In the genomic region with DNA sequence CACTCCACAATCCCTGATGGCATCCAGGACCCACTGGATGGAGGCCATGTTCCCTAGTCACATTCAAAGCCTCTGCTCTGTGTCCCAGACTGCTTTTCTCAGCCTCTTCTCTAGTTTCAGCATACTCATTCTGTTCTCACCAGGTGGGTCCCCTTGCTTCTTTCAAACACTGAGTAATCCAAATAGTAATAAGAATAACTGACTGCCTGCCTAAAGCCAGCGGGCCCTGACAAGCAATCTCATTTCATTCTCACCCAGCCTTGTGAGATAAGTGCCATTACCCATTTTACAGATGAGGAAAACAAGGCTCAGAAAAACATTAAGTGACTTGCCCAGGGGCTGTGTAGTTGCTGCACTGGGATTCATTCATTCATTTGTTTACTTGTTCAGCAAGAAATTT, we compare ENCODE assay signal across 18 cellular contexts. TPM values are rescaled to one million over a fixed set of nuclear protein-coding genes. Genes with fewer than 3 reads are reported as not detected.
A peak's percentile ranks its signal among the peaks of the same experiment; 100 is the strongest.
DNase-seq lines count a peak whose midpoint lies in the region; ATAC-seq, FAIRE-seq and TF ChIP-seq lines count a peak whose summit lies in the region.
"Had no signal": no experiment of that assay in that cellular context is flagged by ENCODE, and none has a peak within 500 bp of the region (broad histone marks: within the 10 kb centered on the region; RNA-seq: fewer than 3 reads in every experiment).

No MANE protein-coding gene starts in this region.

- POLR2A ChIA-PET in A549 (lab: Yijun Ruan, JAX), result no interaction called here

- whole genome bisulfite sequencing in A549 (ENCODE audit: missing lambda C conversion rate), result 80% methylated on average over 1 of the region's 1 CpG
- 95 to 100% methylated on average over 1 of the region's 1 CpG for WGBS in GM23248 (ENCODE audit: low coverage in 1 of 2, low lambda C conversion rate in 2 of 2, missing lambda C conversion rate in 2 of 2), 2 experiments

- peaks cover 35% of the 10 kb centered on the region for H3K4me1 Mint-ChIP-seq in activated T-cell treated with anti-CD3 and anti-CD28 coated beads, Interleukin-2, amount 50 U/mL, for 72 hours (ENCODE audit: low read depth)
- peaks cover 12% of the 10 kb centered on the region for H3K4me1 Mint-ChIP-seq in activated T-helper 2 cell treated with anti-CD3 and anti-CD28 coated beads, Interferon-gamma antibody, Interleukin-2, Interleukin-4, amounts not matched to agents 10 μg/mL and 5 μg/mL and 100 μg/mL, durations not matched to agents 14 hours and 24 hours and 36 hours (ENCODE audit: low read depth)

- FAIRE-seq in A549 (lab: Jason Lieb, UNC) (no peak), GM12891 (lab: Jason Lieb, UNC) (no peak)

- H3K27me3 Mint-ChIP-seq in activated T-cell treated with anti-CD3 and anti-CD28 coated beads, Interleukin-2, amount 50 U/mL, for 72 hours (ENCODE audit: low read depth), result no peaks in the 10 kb centered on the region
- no peaks in the 10 kb centered on the region for H3K27me3 Mint-ChIP-seq in activated T-helper 2 cell treated with anti-CD3 and anti-CD28 coated beads, Interferon-gamma antibody, Interleukin-2, Interleukin-4, amounts not matched to agents 10 μg/mL and 5 μg/mL and 100 μg/mL, durations not matched to agents 14 hours and 24 hours and 36 hours (ENCODE audit: low read depth)

- no peaks in the 10 kb centered on the region for H4K20me1 ChIP-seq in GM23248 (ENCODE audit: insufficient read depth)

- ATAC-seq in activated T-cell treated with anti-CD3 and anti-CD28 coated beads, Interleukin-2, amount 50 U/mL, for 72 hours (replicated peaks in 1 of 2), result peak; percentile 60 to 83
- ATAC-seq in A549, result no peak

- H2AFZ ChIP-seq in GM23248, result no peak overlapping the region

- H3K9me3 ChIP-seq in A549 (no peaks in the 10 kb centered on the region), GM23248 (ENCODE audit: low read depth) (no peaks in the 10 kb centered on the region)
- H3K9me3 ChIP-seq: Peyer's patch, SJSA1 had no signal

- no peak for TF ChIP-seq RAD21 in A549 (conservative IDR thresholded peaks at IDR 0.05 in 1 of 2, IDR thresholded peaks at IDR 0.05 in 1 of 2)

- H3K4me3 ChIP-seq in A549 (no peak overlapping the region), GM23248 (no peak overlapping the region)
- H3K4me3 ChIP-seq: Peyer's patch, SJSA1 had no signal

- no peak overlapping the region for H3K4me3 Mint-ChIP-seq in activated T-cell treated with anti-CD3 and anti-CD28 coated beads, Interleukin-2, amount 50 U/mL, for 72 hours
- no peak overlapping the region for H3K4me3 Mint-ChIP-seq in activated T-helper 2 cell treated with anti-CD3 and anti-CD28 coated beads, Interferon-gamma antibody, Interleukin-2, Interleukin-4, amounts not matched to agents 10 μg/mL and 5 μg/mL and 100 μg/mL, durations not matched to agents 14 hours and 24 hours and 36 hours (ENCODE audit: low read depth)
- H3K4me3 Mint-ChIP-seq: CD14-positive monocyte had no signal

- H3K27ac Mint-ChIP-seq in activated T-cell treated with anti-CD3 and anti-CD28 coated beads, Interleukin-2, amount 50 U/mL, for 72 hours, result no peak overlapping the region
- peak overlapping the region; percentile 14 for H3K27ac Mint-ChIP-seq in activated T-helper 2 cell treated with anti-CD3 and anti-CD28 coated beads, Interferon-gamma antibody, Interleukin-2, Interleukin-4, amounts not matched to agents 10 μg/mL and 5 μg/mL and 100 μg/mL, durations not matched to agents 14 hours and 24 hours and 36 hours

- H3K9ac ChIP-seq in GM23248, result no peak overlapping the region

- no peak for TF ChIP-seq POLR2A in A549 (IDR thresholded peaks at IDR 0.05; ENCODE audit: low read length)
- TF ChIP-seq POLR2A in GM12891 (IDR thresholded peaks at IDR 0.05; ENCODE audit: low read depth, low read length), result no peak

- peaks cover 7% of the 10 kb centered on the region; the same call in 1 of the 2 replicates for H3F3A ChIP-seq in GM23248 (ENCODE audit: insufficient read depth)

- H3K9me2 ChIP-seq in GM23248 (ENCODE audit: insufficient read depth), result no peaks in the 10 kb centered on the region

- no peaks in the 10 kb centered on the region; the same call in 1 of the 2 replicates for H3K36me3 ChIP-seq in GM23248 (ENCODE audit: low read depth)
- H3K36me3 ChIP-seq: SJSA1 had no signal

- H3K27me3 ChIP-seq in GM23248 (replicated peaks; ENCODE audit: insufficient read depth), result no peaks in the 10 kb centered on the region
- H3K27me3 ChIP-seq: Peyer's patch, SJSA1 had no signal

- no peaks in the 10 kb centered on the region for H3K4me1 ChIP-seq in A549
- H3K4me1 ChIP-seq in GM23248 (ENCODE audit: insufficient read depth), result peaks cover 23% of the 10 kb centered on the region
- H3K4me1 ChIP-seq: Peyer's patch, SJSA1 had no signal

- CTCF ChIA-PET in A549 (lab: Yijun Ruan, JAX), result interaction anchor here (1.1 kb wide), 1 partner anchor 20 kb away, joined by 4 read pairs; no protein-coding TSS in a partner anchor

- peaks cover 19% of the 10 kb centered on the region for H3K79me2 ChIP-seq in GM23248 (ENCODE audit: insufficient read depth)

- H3K9me3 Mint-ChIP-seq in activated T-cell treated with anti-CD3 and anti-CD28 coated beads, Interleukin-2, amount 50 U/mL, for 72 hours, result no peaks in the 10 kb centered on the region
- H3K9me3 Mint-ChIP-seq in activated T-helper 2 cell treated with anti-CD3 and anti-CD28 coated beads, Interferon-gamma antibody, Interleukin-2, Interleukin-4, amounts not matched to agents 10 μg/mL and 5 μg/mL and 100 μg/mL, durations not matched to agents 14 hours and 24 hours and 36 hours, result no peaks in the 10 kb centered on the region
- H3K9me3 Mint-ChIP-seq: CD14-positive monocyte had no signal

- TF ChIP-seq CTCF in A549 (IDR thresholded peaks at IDR 0.05), result no peak

- DNase-seq in activated T-cell treated with anti-CD3 and anti-CD28 coated beads, Interleukin-2, amount 50 U/mL, for 72 hours, result no peak
- no peak for DNase-seq in activated T-cell treated with anti-CD3 and anti-CD28 coated beads, Interleukin-2, amount 50 U/mL, for 48 hours
- DNase-seq in A549 (ENCODE audit: low read depth in 1 of 2, low spot score in 1 of 2) (no peak), GM12891 (ENCODE audit: insufficient read length, low spot score) (no peak), occipital lobe (lab: John Stamatoyannopoulos, UW) (no peak), GM23248 (no peak)
- no peak for DNase-seq in activated T-helper 2 cell treated with anti-CD3 and anti-CD28 coated beads, Interferon-gamma antibody, Interleukin-2, Interleukin-4, amounts not matched to agents 10 μg/mL and 5 μg/mL and 100 μg/mL, durations not matched to agents 14 hours and 24 hours and 36 hours (ENCODE audit: low spot score)
- DNase-seq: AML-193; DMS79; H7; NCI-H1105; NCI-H2107; NCI-H510A; NCI-H748 treated with DMSO at 0.1 percent for 48 hours; NK-92 treated with Interleukin-12 subunit alpha and Interleukin-12 subunit beta, amount 100 ng/mL, for 24 hours; Peyer's patch had no signal

- H3K27ac ChIP-seq in A549 (no peak overlapping the region), GM23248 (no peak overlapping the region)
- H3K27ac ChIP-seq: Peyer's patch, SJSA1 had no signal

- in situ Hi-C loops in GM23248 (cut with MboI), result no loop called here

- intact Hi-C loops in activated T-helper 2 cell treated with anti-CD3 and anti-CD28 coated beads, Interferon-gamma antibody, Interleukin-2, Interleukin-4, amounts not matched to agents 10 μg/mL and 5 μg/mL and 100 μg/mL, durations not matched to agents 14 hours and 24 hours and 36 hours (cut with micrococcal nuclease), result no loop called here

- TF ChIP-seq EP300 in A549 (IDR thresholded peaks at IDR 0.05), result no peak

- peaks cover 2 to 22% of the 10 kb centered on the region in 2 donors for H3K36me3 Mint-ChIP-seq in activated T-cell treated with anti-CD3 and anti-CD28 coated beads, Interleukin-2, amount 50 U/mL, for 72 hours (ENCODE audit: insufficient read depth in 2 of 2)
- peaks cover 82% of the 10 kb centered on the region for H3K36me3 Mint-ChIP-seq in activated T-helper 2 cell treated with anti-CD3 and anti-CD28 coated beads, Interferon-gamma antibody, Interleukin-2, Interleukin-4, amounts not matched to agents 10 μg/mL and 5 μg/mL and 100 μg/mL, durations not matched to agents 14 hours and 24 hours and 36 hours (ENCODE audit: low read depth)

- H3K4me2 ChIP-seq in A549 (no peak overlapping the region), GM23248 (ENCODE audit: unreplicated experiment) (no peak overlapping the region)

RNA-seq across cellular contexts. Expression of gene MAPKAPK3, which starts 25.4 kb away (rescaled TPM):
- total RNA-seq in activated T-cell treated with anti-CD3 and anti-CD28 coated beads, Interleukin-2, amount 50 U/mL, for 72 hours, result 100 to 1,000 TPM; 116 to 129 TPM
- 16.5 and 22.8 TPM in 2 replicates for polyA plus RNA-seq in A549 (2011; rRNA removed)
- polyA plus RNA-seq in A549 (2012; cell fraction: cytosol; rRNA removed), result 19.6 and 23.7 TPM in 2 replicates
- polyA plus RNA-seq in A549 (2012; cell fraction: nucleus; rRNA removed), result 18.4 TPM in 2 replicates
- 14.1 to 16.0 TPM (median 14.6 TPM) in 3 replicates for polyA plus RNA-seq in A549 (2017; fragmentation: RNase III; extraction: RNeasy Plus Mini Kit Qiagen cat#74134 plus additional on column Dnase treatment)
- 20.9 and 28.0 TPM in 2 replicates for polyA minus RNA-seq in A549 (2011; rRNA and poly(A)+ RNA removed)
- polyA plus RNA-seq in GM12891 (2012; ENCODE audit: low read depth, missing spikeins), result 10.0 TPM
- total RNA-seq in activated T-helper 2 cell treated with anti-CD3 and anti-CD28 coated beads, Interferon-gamma antibody, Interleukin-2, Interleukin-4, amounts not matched to agents 10 μg/mL and 5 μg/mL and 100 μg/mL, durations not matched to agents 14 hours and 24 hours and 36 hours, result 178 and 190 TPM in 2 replicates
- total RNA-seq in occipital lobe, result 5.5 TPM
- total RNA-seq in GM23248 (2014; rRNA removed; shearing (Covaris generic)), result 61.5 and 72.1 TPM in 2 replicates
- 33.2 and 35.4 TPM in 2 replicates for polyA plus RNA-seq in GM23248 (2016; fragmentation: Nextera tagmentation; extraction: Ambion mirVana)

RNA-seq across cellular contexts. Expression of gene CISH, which starts 30.8 kb away (rescaled TPM):
- 100 to 1,000 TPM; 242 to 271 TPM for total RNA-seq in activated T-cell treated with anti-CD3 and anti-CD28 coated beads, Interleukin-2, amount 50 U/mL, for 72 hours
- polyA plus RNA-seq in A549 (2011; rRNA removed), result 0.43 and 0.95 TPM in 2 replicates
- 0.95 and 1.2 TPM in 2 replicates for polyA plus RNA-seq in A549 (2012; cell fraction: cytosol; rRNA removed)
- 1.1 and 1.7 TPM in 2 replicates for polyA plus RNA-seq in A549 (2012; cell fraction: nucleus; rRNA removed)
- 0.42 to 0.68 TPM (median 0.67 TPM) in 3 replicates for polyA plus RNA-seq in A549 (2017; fragmentation: RNase III; extraction: RNeasy Plus Mini Kit Qiagen cat#74134 plus additional on column Dnase treatment)
- polyA minus RNA-seq in A549 (2011; rRNA and poly(A)+ RNA removed), result 1.7 and 2.0 TPM in 2 replicates
- 0.37 TPM for polyA plus RNA-seq in GM12891 (2012; ENCODE audit: low read depth, missing spikeins)
- 351 and 355 TPM in 2 replicates for total RNA-seq in activated T-helper 2 cell treated with anti-CD3 and anti-CD28 coated beads, Interferon-gamma antibody, Interleukin-2, Interleukin-4, amounts not matched to agents 10 μg/mL and 5 μg/mL and 100 μg/mL, durations not matched to agents 14 hours and 24 hours and 36 hours
- total RNA-seq in occipital lobe, result 0.16 TPM
- 1.0 and 1.1 TPM in 2 replicates for total RNA-seq in GM23248 (2014; rRNA removed; shearing (Covaris generic))
- 0.79 and 1.6 TPM in 2 replicates for polyA plus RNA-seq in GM23248 (2016; fragmentation: Nextera tagmentation; extraction: Ambion mirVana)

RNA-seq across cellular contexts. Expression of gene DOCK3, which starts 32.3 kb away (rescaled TPM):
- total RNA-seq in activated T-cell treated with anti-CD3 and anti-CD28 coated beads, Interleukin-2, amount 50 U/mL, for 72 hours, result 1 to 10 TPM; 7.2 to 9.7 TPM
- polyA plus RNA-seq in A549 (2011; rRNA removed), result 0.40 and 0.60 TPM in 2 replicates
- polyA plus RNA-seq in A549 (2012; cell fraction: cytosol; rRNA removed), result 0.11 and 0.12 TPM in 2 replicates
- polyA plus RNA-seq in A549 (2012; cell fraction: nucleus; rRNA removed), result 0.31 and 0.43 TPM in 2 replicates
- polyA plus RNA-seq in A549 (2017; fragmentation: RNase III; extraction: RNeasy Plus Mini Kit Qiagen cat#74134 plus additional on column Dnase treatment), result 0.46 to 0.54 TPM (median 0.50 TPM) in 3 replicates
- 0.49 and 0.54 TPM in 2 replicates for polyA minus RNA-seq in A549 (2011; rRNA and poly(A)+ RNA removed)
- polyA plus RNA-seq in GM12891 (2012; ENCODE audit: low read depth, missing spikeins), result 0.04 TPM
- 1.1 and 1.4 TPM in 2 replicates for total RNA-seq in activated T-helper 2 cell treated with anti-CD3 and anti-CD28 coated beads, Interferon-gamma antibody, Interleukin-2, Interleukin-4, amounts not matched to agents 10 μg/mL and 5 μg/mL and 100 μg/mL, durations not matched to agents 14 hours and 24 hours and 36 hours
- 42.6 TPM for total RNA-seq in occipital lobe
- 0.43 and 0.51 TPM in 2 replicates for total RNA-seq in GM23248 (2014; rRNA removed; shearing (Covaris generic))
- 0.20 and 0.23 TPM in 2 replicates for polyA plus RNA-seq in GM23248 (2016; fragmentation: Nextera tagmentation; extraction: Ambion mirVana)

Comparison
In these comparisons a context has a peak if more than half of its experiments do, and no peak if none do; other contexts are left out.
1. ATAC-seq: peak in activated T-cell treated with anti-CD3 and anti-CD28 coated beads, Interleukin-2, amount 50 U/mL, for 72 hours (2 of 2); none in A549 (0 of 2).
2. RNA of gene CISH, which starts 30.8 kb away (total RNA-seq): 351 to 355 TPM in activated T-helper 2 cell treated with anti-CD3 and anti-CD28 coated beads, Interferon-gamma antibody, Interleukin-2, Interleukin-4, amounts not matched to agents 10 μg/mL and 5 μg/mL and 100 μg/mL, durations not matched to agents 14 hours and 24 hours and 36 hours and 242 to 271 TPM in activated T-cell treated with anti-CD3 and anti-CD28 coated beads, Interleukin-2, amount 50 U/mL, for 72 hours; 1.0 to 1.1 TPM in GM23248 and 0.16 TPM in occipital lobe (single experiment); every median in the first group is over 100 times any median in the second.